ENCODE assay signal across 7 cellular contexts in the genomic region with DNA sequence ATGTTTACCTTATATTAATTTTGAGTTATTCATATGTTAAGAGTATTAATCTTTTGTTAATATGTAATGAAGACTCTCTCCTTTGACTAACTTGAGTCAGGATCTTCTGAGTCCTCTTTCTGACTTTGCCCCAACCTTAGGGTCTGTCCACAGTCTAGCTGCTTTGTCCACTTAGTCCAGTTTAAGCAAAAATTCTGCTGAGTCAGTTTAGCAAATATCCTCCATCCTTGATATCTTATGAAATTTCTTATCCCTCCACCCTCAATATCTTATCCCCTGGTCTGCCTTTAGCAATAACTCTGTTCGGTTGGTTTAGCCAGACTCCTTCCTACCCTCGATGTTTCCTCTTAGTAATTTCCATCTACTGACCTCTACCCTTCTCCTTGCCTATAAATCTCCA.
"Had no signal": no experiment of that assay in that cellular context is flagged by ENCODE, and none has a peak within 500 bp of the region (broad histone marks: within the 10 kb centered on the region; RNA-seq: fewer than 3 reads in every experiment).

No MANE protein-coding gene starts in this region.

- DNase-seq: GM23248, GOT3, H7, HCEC 1CT, Kasumi-1, KG1 had no signal

- H3K4me3 ChIP-seq: GM23248 had no signal

- H3K27ac ChIP-seq: GM23248, HL-60 had no signal

- H2AFZ ChIP-seq: GM23248 had no signal

- H3K9ac ChIP-seq: GM23248 had no signal
